In genomic region chr18:49613741-49614151, GRCh38 we compare ENCODE assay signal across 1 cellular context.
TF ChIP-seq lines count a peak whose summit lies in the region.

No MANE protein-coding gene starts in this region.

TF ChIP-seq in SK-N-SH treated with all-trans-retinoic acid at 6 μM for 48 hours, 23 proteins besides CTCF, POLR2A, EP300 and RAD21 (continued from another document):
- no peak for TF ChIP-seq CREB5 (CRISPR knock-in tag; IDR thresholded peaks at IDR 0.05; ENCODE audit: low read depth)
- no peak for TF ChIP-seq SNAI2 (CRISPR knock-in tag; IDR thresholded peaks at IDR 0.05)
- TF ChIP-seq TCF4 (CRISPR knock-in tag; IDR thresholded peaks at IDR 0.05; ENCODE audit: borderline replicate concordance) = no peak
- TF ChIP-seq BACH2 (CRISPR knock-in tag; IDR thresholded peaks at IDR 0.05; ENCODE audit: borderline replicate concordance) = no peak
- peak; percentile 51; the same call in 1 of the 2 replicates for TF ChIP-seq ZFP3 (CRISPR knock-in tag; IDR thresholded peaks at IDR 0.05)
- TF ChIP-seq ZNF565 (CRISPR knock-in tag; conservative IDR thresholded peaks at IDR 0.05; ENCODE audit: low read depth) = no peak
TF ChIP-seq in SK-N-SH treated with all-trans-retinoic acid at 6 μM for 48 hours: peak in this region for 1.
